Comparison of ENCODE assay signal across 31 cellular contexts in the genomic region with DNA sequence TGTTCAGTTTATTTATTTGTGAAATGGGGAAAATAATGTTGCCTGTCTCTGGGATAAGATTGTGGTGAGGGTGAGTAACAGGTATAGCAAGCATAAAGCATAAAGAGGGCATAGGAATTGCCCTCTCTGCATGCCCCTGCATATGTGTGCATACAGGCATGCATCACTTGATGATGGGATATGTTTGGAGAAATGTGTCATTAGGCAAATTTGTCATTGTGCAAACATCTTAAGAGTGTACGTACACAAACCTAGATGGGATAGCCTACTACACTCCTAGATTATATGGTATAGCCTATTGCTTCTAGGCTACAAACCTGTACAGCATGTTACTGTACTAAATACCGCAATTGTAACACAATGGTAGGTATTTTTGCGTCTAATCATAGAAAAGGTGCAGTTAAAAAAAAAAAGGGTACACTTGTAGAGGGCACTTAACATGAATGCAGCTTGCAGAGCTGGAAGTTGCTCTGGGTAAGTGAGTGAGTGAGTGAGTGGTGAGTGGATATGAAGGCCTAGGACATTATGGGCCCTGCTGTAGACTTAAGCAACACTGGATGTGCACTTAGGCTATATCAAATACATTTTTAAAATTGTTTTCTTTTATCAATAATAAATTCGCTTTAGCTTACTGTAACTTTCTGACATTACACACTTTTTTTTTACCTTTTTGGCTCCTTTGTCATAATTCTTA.
"Had no signal": no experiment of that assay in that cellular context is flagged by ENCODE, and none has a peak within 500 bp of the region (broad histone marks: within the 10 kb centered on the region; RNA-seq: fewer than 3 reads in every experiment).

No MANE protein-coding gene starts in this region.

- H3K4me1 ChIP-seq: ascending aorta had no signal

- DNase-seq: activated B cell treated with CpG ODN at 0.5 μM for 24 hours; activated CD4-positive, alpha-beta memory T cell treated with anti-CD3 and anti-CD28 coated beads for 36 hours; activated CD4-positive, alpha-beta T cell treated with anti-CD3 and anti-CD28 coated beads, Interleukin-2, amount 10 ng/mL, durations not matched to agents 7 days and 5 days; activated CD8-positive, alpha-beta memory T cell treated with anti-CD3 and anti-CD28 coated beads for 24 hours; activated effector memory CD4-positive, alpha-beta T cell treated with anti-CD3 and anti-CD28 coated beads, Interleukin-2, amount 50 U/mL, for 16 hours; activated naive CD4-positive, alpha-beta T cell treated with Interleukin-2 at 50 U/mL for 16 hours; activated naive CD8-positive, alpha-beta T cell treated with anti-CD3 and anti-CD28 coated beads, Interleukin-2, amount 50 U/mL, for 24 hours; activated T-cell treated with anti-CD3 and anti-CD28 coated beads, Interleukin-2, amount 50 U/mL, for 4 hours; amniotic stem cell; cerebellar nuclear complex; MM.1S; NCI-H1105; NCI-H1436; NCI-H187; NCI-H2081; NCI-H2171; NCI-H2227 treated with DMSO at 0.1 percent for 48 hours; NCI-H446 treated with DMSO at 0.1 percent for 48 hours; NCI-H526; NK-92 treated with Interleukin-12 subunit alpha and Interleukin-12 subunit beta, amount 100 ng/mL, for 24 hours; OCI-M1; T-cell; T-helper 2 cell; T1000 had no signal

- H3K9me3 ChIP-seq: ascending aorta had no signal

- H3K27ac ChIP-seq: ascending aorta, cardiac muscle cell, SK-N-MC had no signal

- FAIRE-seq: colon, RCC 7860, TTC549 had no signal

- H3K4me3 ChIP-seq: ascending aorta, cardiac muscle cell, SK-N-MC had no signal

- H3K27me3 ChIP-seq: ascending aorta, cardiac muscle cell had no signal

- ATAC-seq: activated naive CD4-positive, alpha-beta T cell treated with anti-CD3 and anti-CD28 coated beads, Interleukin-2, amount 50 U/mL, for 72 hours; activated naive CD8-positive, alpha-beta T cell treated with anti-CD3 and anti-CD28 coated beads, Interleukin-2, amount 50 U/mL, for 24 hours; activated T-cell treated with anti-CD3 and anti-CD28 coated beads, Interleukin-2, amount 50 U/mL, for 4 hours; T-cell had no signal

- H3K36me3 ChIP-seq: ascending aorta, cardiac muscle cell had no signal
